ENCODE assay signal across 32 cellular contexts in genomic region chr15:34976073-34976472, GRCh38.
"Had no signal": no experiment of that assay in that cellular context is flagged by ENCODE, and none has a peak within 500 bp of the region (broad histone marks: within the 10 kb centered on the region; RNA-seq: fewer than 3 reads in every experiment).

No MANE protein-coding gene starts in this region.

- H3K36me3 ChIP-seq: colonic mucosa, gastrocnemius medialis, pancreas had no signal

- FAIRE-seq: pancreas, TTC549 had no signal

- H3K27ac Mint-ChIP-seq: activated naive CD4-positive, alpha-beta T cell treated with anti-CD3 and anti-CD28 coated beads, Interleukin-2, amount 50 U/mL, for 24 hours; activated T-helper 2 cell treated with anti-CD3 and anti-CD28 coated beads, Interferon-gamma antibody, Interleukin-2, Interleukin-4, amounts not matched to agents 10 μg/mL and 5 μg/mL and 100 μg/mL, durations not matched to agents 14 hours and 24 hours and 36 hours; mesothelial cell of epicardium; nephron progenitor cell had no signal

- H3K4me1 Mint-ChIP-seq: mesothelial cell of epicardium, naive B cell, nephron progenitor cell had no signal

- DNase-seq: activated CD4-positive, alpha-beta T cell treated with anti-CD3 and anti-CD28 coated beads for 1 hour; activated CD4-positive, alpha-beta T cell treated with anti-CD3 and anti-CD28 coated beads, Interleukin-2, amount 50 U/mL, for 48 hours; activated CD8-positive, alpha-beta memory T cell treated with anti-CD3 and anti-CD28 coated beads for 24 hours; activated T-cell treated with anti-CD3 and anti-CD28 coated beads, Interleukin-2, amount 50 U/mL, for 1 hour; aorta; body of pancreas; cerebellar nuclear complex; colonic mucosa; effector memory CD4-positive, alpha-beta T cell; erythroblast; gastrocnemius medialis; glutamatergic neuron; islet precursor cell; left ventricle myocardium superior; mammary epithelial cell; naive B cell; nephron progenitor cell; nucleus accumbens; pancreas; psoas muscle; right cardiac atrium; stimulated activated CD4-positive, alpha-beta T cell treated with anti-CD3 and anti-CD28 coated beads, Interleukin-15, amount 100 ng/mL, for 24 hours; stimulated activated CD4-positive, alpha-beta T cell treated with anti-CD3 and anti-CD28 coated beads, Interleukin-2, amount 100 ng/mL, for 24 hours; stimulated activated naive CD4-positive, alpha-beta T cell; T-helper 9 cell; WERI-Rb-1 had no signal

- H3K27ac ChIP-seq: body of pancreas, colonic mucosa, gastrocnemius medialis, pancreas, psoas muscle, suprapubic skin, tibial nerve, WERI-Rb-1 had no signal

- H3K4me1 ChIP-seq: body of pancreas, colonic mucosa, gastrocnemius medialis, pancreas, psoas muscle, suprapubic skin, tibial nerve had no signal

- H3K9me3 ChIP-seq: body of pancreas, colonic mucosa, gastrocnemius medialis, pancreas, psoas muscle, suprapubic skin, tibial nerve had no signal

- ATAC-seq: body of pancreas, gastrocnemius medialis, left ventricle myocardium superior, pancreas, psoas muscle, right cardiac atrium had no signal

- H3K4me3 ChIP-seq: body of pancreas, colonic mucosa, gastrocnemius medialis, pancreas, psoas muscle, suprapubic skin, tibial nerve had no signal

- H3K9me3 Mint-ChIP-seq: activated naive CD4-positive, alpha-beta T cell treated with anti-CD3 and anti-CD28 coated beads, Interleukin-2, amount 50 U/mL, for 24 hours; activated T-helper 2 cell treated with anti-CD3 and anti-CD28 coated beads, Interferon-gamma antibody, Interleukin-2, Interleukin-4, amounts not matched to agents 10 μg/mL and 5 μg/mL and 100 μg/mL, durations not matched to agents 14 hours and 24 hours and 36 hours; mesothelial cell of epicardium; naive B cell; nephron progenitor cell had no signal

- H3K27me3 Mint-ChIP-seq: activated naive CD4-positive, alpha-beta T cell treated with anti-CD3 and anti-CD28 coated beads, Interleukin-2, amount 50 U/mL, for 24 hours; naive B cell had no signal

- H3K27me3 ChIP-seq: body of pancreas, colonic mucosa, gastrocnemius medialis, pancreas, suprapubic skin, tibial nerve had no signal

- H3K4me3 Mint-ChIP-seq: activated naive CD4-positive, alpha-beta T cell treated with anti-CD3 and anti-CD28 coated beads, Interleukin-2, amount 50 U/mL, for 24 hours; mesothelial cell of epicardium; naive B cell; nephron progenitor cell had no signal
